25 cellular contexts compared by ENCODE assay signal in the genomic region with DNA sequence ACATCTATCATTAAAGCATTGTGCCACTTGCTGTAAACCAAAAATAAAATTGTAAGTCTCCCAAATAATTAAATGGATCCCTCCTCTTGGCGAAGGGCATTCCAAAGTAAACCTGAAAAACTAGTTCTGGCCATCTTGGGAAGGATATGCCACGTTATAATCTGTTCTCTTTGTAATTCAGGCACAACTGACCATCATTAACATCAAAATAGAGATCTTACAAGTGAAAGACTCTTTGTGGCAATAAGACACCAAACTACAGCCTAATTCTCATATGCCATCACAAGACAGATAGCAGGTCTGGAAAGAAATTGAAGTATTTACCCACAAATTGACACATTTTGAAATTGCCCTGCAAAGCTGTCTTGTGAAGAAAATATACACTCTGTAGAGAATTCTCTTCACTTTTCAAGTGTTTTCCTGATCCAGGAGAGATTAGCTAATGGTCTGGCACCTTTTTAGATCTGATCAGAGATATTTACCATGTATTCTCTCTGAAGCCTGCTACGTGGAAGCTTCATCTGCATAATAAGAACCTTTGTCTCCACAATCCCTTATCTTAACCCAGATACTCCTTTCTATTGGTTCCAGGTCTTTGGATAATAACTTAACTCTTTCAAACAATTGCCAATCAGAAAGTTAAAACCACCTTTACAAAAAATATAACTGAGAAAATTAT.
"Had no signal": no experiment of that assay in that cellular context is flagged by ENCODE, and none has a peak within 500 bp of the region (broad histone marks: within the 10 kb centered on the region; RNA-seq: fewer than 3 reads in every experiment).

No MANE protein-coding gene starts in this region.

- H3K27ac Mint-ChIP-seq: activated CD4-positive, alpha-beta T cell treated with anti-CD3 and anti-CD28 coated beads for 36 hours; activated CD4-positive, alpha-beta T cell treated with anti-CD3 and anti-CD28 coated beads, Interleukin-2, amount 10 ng/mL, durations not matched to agents 7 days and 5 days; activated CD8-positive, alpha-beta T cell treated with anti-CD3 and anti-CD28 coated beads, Interleukin-2, amount 10 ng/mL, durations not matched to agents 7 days and 5 days; activated naive CD4-positive, alpha-beta T cell treated with anti-CD3 and anti-CD28 coated beads for 36 hours; activated naive CD4-positive, alpha-beta T cell treated with anti-CD3 and anti-CD28 coated beads, Interleukin-2, amount 50 U/mL, for 72 hours; activated T-cell treated with anti-CD3 and anti-CD28 coated beads, Interleukin-2, amount 50 U/mL, for 24 hours; activated T-helper 2 cell treated with anti-CD3 and anti-CD28 coated beads, Interferon-gamma antibody, Interleukin-2, Interleukin-4, amounts not matched to agents 10 μg/mL and 5 μg/mL and 100 μg/mL, durations not matched to agents 14 hours and 24 hours and 36 hours had no signal

- H3K27me3 ChIP-seq: adrenal gland, body of pancreas, breast epithelium had no signal

- H3K9me3 ChIP-seq: adrenal gland, body of pancreas had no signal

- H3K4me3 Mint-ChIP-seq: activated CD4-positive, alpha-beta T cell treated with anti-CD3 and anti-CD28 coated beads for 36 hours; activated CD4-positive, alpha-beta T cell treated with anti-CD3 and anti-CD28 coated beads, Interleukin-2, amount 10 ng/mL, durations not matched to agents 7 days and 5 days; activated CD8-positive, alpha-beta T cell treated with anti-CD3 and anti-CD28 coated beads, Interleukin-2, amount 10 ng/mL, durations not matched to agents 7 days and 5 days; activated naive CD4-positive, alpha-beta T cell treated with anti-CD3 and anti-CD28 coated beads for 36 hours; activated T-cell treated with anti-CD3 and anti-CD28 coated beads, Interleukin-2, amount 50 U/mL, for 24 hours had no signal

- H3K4me1 Mint-ChIP-seq: activated CD4-positive, alpha-beta T cell treated with anti-CD3 and anti-CD28 coated beads for 36 hours; activated CD4-positive, alpha-beta T cell treated with anti-CD3 and anti-CD28 coated beads, Interleukin-2, amount 10 ng/mL, durations not matched to agents 7 days and 5 days had no signal

- H3K36me3 ChIP-seq: adrenal gland, breast epithelium had no signal

- ATAC-seq: activated CD4-positive, alpha-beta T cell treated with anti-CD3 and anti-CD28 coated beads for 36 hours; activated CD4-positive, CD25-positive, alpha-beta regulatory T cell treated with anti-CD3 and anti-CD28 coated beads, Interleukin-2, amount 50 U/mL, for 24 hours; activated CD8-positive, alpha-beta T cell treated with anti-CD3 and anti-CD28 coated beads, Interleukin-2, amount 10 ng/mL, durations not matched to agents 7 days and 5 days; activated naive CD4-positive, alpha-beta T cell treated with anti-CD3 and anti-CD28 coated beads, Interleukin-2, amount 50 U/mL, for 72 hours; body of pancreas; Right ventricle myocardium inferior had no signal

- H3K4me3 ChIP-seq: adrenal gland, body of pancreas, breast epithelium, PC-9 had no signal

- H3K27me3 Mint-ChIP-seq: activated CD4-positive, alpha-beta T cell treated with anti-CD3 and anti-CD28 coated beads for 36 hours; activated CD4-positive, alpha-beta T cell treated with anti-CD3 and anti-CD28 coated beads, Interleukin-2, amount 10 ng/mL, durations not matched to agents 7 days and 5 days; activated T-cell treated with anti-CD3 and anti-CD28 coated beads, Interleukin-2, amount 50 U/mL, for 24 hours had no signal

- DNase-seq: activated CD4-positive, alpha-beta T cell treated with anti-CD3 and anti-CD28 coated beads for 36 hours; activated CD4-positive, alpha-beta T cell treated with anti-CD3 and anti-CD28 coated beads, Interleukin-2, amount 10 ng/mL, durations not matched to agents 7 days and 5 days; activated CD4-positive, alpha-beta T cell treated with anti-CD3 and anti-CD28 coated beads, Interleukin-2, amount 50 U/mL, for 48 hours; activated CD8-positive, alpha-beta T cell treated with anti-CD3 and anti-CD28 coated beads, Interleukin-2, amount 10 ng/mL, durations not matched to agents 7 days and 5 days; activated gamma-delta T cell treated with Interleukin-2 at 50 U/mL for 16 hours; activated naive CD4-positive, alpha-beta T cell treated with anti-CD3 and anti-CD28 coated beads for 36 hours; activated T-cell treated with anti-CD3 and anti-CD28 coated beads, Interleukin-2, amount 50 U/mL, for 24 hours; adrenal gland; body of pancreas; MM.1S; MV-4-11; NCI-H1092; NCI-H1436 treated with DMSO at 0.1 percent for 48 hours; NCI-H1694 treated with DMSO at 0.1 percent for 48 hours; NCI-H2029; NCI-H345; NCI-H524 treated with DMSO at 0.1 percent for 48 hours; PC-9; SIG-M5 had no signal

- H3K4me1 ChIP-seq: adrenal gland, body of pancreas, breast epithelium had no signal

- H3K27ac ChIP-seq: adrenal gland, body of pancreas, breast epithelium, PC-9, RWPE1 had no signal
